ENCODE assay signal across 8 cellular contexts in the genomic region with DNA sequence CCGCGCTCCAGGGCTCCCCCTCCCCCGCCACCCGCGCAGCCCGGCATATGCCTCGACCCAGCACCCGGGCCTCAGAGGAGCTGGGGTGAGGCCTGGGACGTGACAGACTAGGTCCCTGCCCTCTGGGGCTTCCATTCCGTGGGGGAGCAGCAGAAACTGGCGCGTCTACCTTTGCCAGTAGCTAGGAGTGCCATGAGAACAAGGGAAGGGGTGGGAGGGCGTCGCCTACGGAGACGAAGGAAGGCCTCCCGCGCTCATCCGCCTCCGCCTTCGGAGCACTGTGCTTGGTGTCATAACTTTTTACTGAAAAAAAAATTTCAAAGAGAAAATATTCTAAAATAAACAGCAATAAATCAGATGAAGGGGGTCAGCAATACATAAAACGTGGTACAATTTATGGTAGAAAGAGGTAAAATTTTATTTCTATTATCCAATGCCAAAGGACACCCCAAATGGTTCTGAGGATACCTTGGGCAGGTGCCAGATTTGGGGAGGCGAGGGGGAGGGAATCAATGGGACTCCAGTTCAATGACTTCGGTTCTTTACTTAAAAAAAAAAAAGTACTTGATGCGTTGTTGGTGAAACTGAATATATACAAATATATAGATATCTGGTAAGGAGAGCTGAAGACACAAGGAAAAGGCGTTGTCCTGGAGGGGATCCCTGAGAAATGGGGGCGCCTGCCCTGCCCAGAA. TPM values are rescaled to one million over a fixed set of nuclear protein-coding genes. Genes with fewer than 3 reads are reported as not detected.
DNase-seq lines count a peak whose midpoint lies in the region; ATAC-seq, FAIRE-seq and TF ChIP-seq lines count a peak whose summit lies in the region.

No MANE protein-coding gene starts in this region.

- peak; percentile 57 for DNase-seq in activated CD4-positive, alpha-beta T cell treated with anti-CD3 and anti-CD28 coated beads for 36 hours
- no peak for DNase-seq in activated CD4-positive, alpha-beta T cell treated with anti-CD3 and anti-CD28 coated beads for 1 hour
- DNase-seq in activated T-helper 2 cell treated with anti-CD3 and anti-CD28 coated beads, Interferon-gamma antibody, Interleukin-2, Interleukin-4, amounts not matched to agents 10 μg/mL and 5 μg/mL and 100 μg/mL, durations not matched to agents 14 hours and 24 hours and 36 hours (ENCODE audit: low spot score), result peak; percentile 24
- DNase-seq in small intestine (peak; percentile 61), HEK293T (ENCODE audit: extremely low spot score) (no peak), ecto neural progenitor cell (ENCODE audit: low spot score) (no peak)

- peaks cover 0 to 7% of the 10 kb centered on the region in 2 donors for H3K4me1 ChIP-seq in small intestine (ENCODE audit: control insufficient read depth in 2 of 2, insufficient read depth in 1 of 2, low read depth in 1 of 2, low read length in 1 of 2)

- H3K4me3 Mint-ChIP-seq in activated CD4-positive, alpha-beta T cell treated with anti-CD3 and anti-CD28 coated beads for 36 hours, result peak overlapping the region; percentile 83
- H3K4me3 Mint-ChIP-seq in activated T-helper 2 cell treated with anti-CD3 and anti-CD28 coated beads, Interferon-gamma antibody, Interleukin-2, Interleukin-4, amounts not matched to agents 10 μg/mL and 5 μg/mL and 100 μg/mL, durations not matched to agents 14 hours and 24 hours and 36 hours (ENCODE audit: low read depth), result peak overlapping the region; percentile 87

- H3K36me3 Mint-ChIP-seq in activated CD4-positive, alpha-beta T cell treated with anti-CD3 and anti-CD28 coated beads for 36 hours (ENCODE audit: low read depth), result no peaks in the 10 kb centered on the region
- H3K36me3 Mint-ChIP-seq in activated T-helper 2 cell treated with anti-CD3 and anti-CD28 coated beads, Interferon-gamma antibody, Interleukin-2, Interleukin-4, amounts not matched to agents 10 μg/mL and 5 μg/mL and 100 μg/mL, durations not matched to agents 14 hours and 24 hours and 36 hours (ENCODE audit: low read depth), result peaks cover 3% of the 10 kb centered on the region

- H3K36me3 ChIP-seq in small intestine (ENCODE audit: control insufficient read depth in 2 of 2, insufficient read depth in 2 of 2, low read length in 2 of 2), result no peaks in the 10 kb centered on the region

- POLR2A ChIA-PET in activated CD4-positive, alpha-beta T cell treated with anti-CD3 and anti-CD28 coated beads for 36 hours (lab: Charles Lee), result interaction anchor here (0.6 to 1.2 kb wide), 4 partner anchors 10 to 356 kb away, joined by 3 to 6 read pairs (median 6); no protein-coding TSS in a partner anchor
- POLR2A ChIA-PET in HEK293T (lab: Yijun Ruan, JAX), result interaction anchor here (1.1 to 1.5 kb wide), 2 partner anchors 35 to 283 kb away, joined by 3 read pairs; a partner anchor contains a TSS

- H3K27ac ChIP-seq in small intestine (ENCODE audit: low read depth in 1 of 2, low read length in 1 of 2), result peak overlapping the region; percentile 96 to 98

- CTCF ChIA-PET in activated CD4-positive, alpha-beta T cell treated with anti-CD3 and anti-CD28 coated beads for 36 hours (lab: Charles Lee), result interaction anchor here (0.6 to 4.9 kb wide), 5 partner anchors 10 to 183 kb away, joined by 3 to 50 read pairs (median 5); no protein-coding TSS in a partner anchor
- CTCF ChIA-PET in HEK293T (lab: Yijun Ruan, JAX), result interaction anchor here (1.1 to 2.8 kb wide), 3 partner anchors 9 to 283 kb away, joined by 3 to 13 read pairs (median 5); no protein-coding TSS in a partner anchor

- H3K9me3 ChIP-seq in small intestine (ENCODE audit: control insufficient read depth, low read depth), result no peaks in the 10 kb centered on the region

- FAIRE-seq in small intestine (lab: Jason Lieb, UNC), result no peak

- ATAC-seq in activated CD4-positive, alpha-beta T cell treated with anti-CD3 and anti-CD28 coated beads for 36 hours, result no peak
- ATAC-seq in GM21515 (IDR thresholded peaks at IDR 0.05; ENCODE audit: unreplicated experiment), result no peak

- H3K4me1 Mint-ChIP-seq in activated CD4-positive, alpha-beta T cell treated with anti-CD3 and anti-CD28 coated beads for 36 hours, result peaks cover 21% of the 10 kb centered on the region
- H3K4me1 Mint-ChIP-seq in activated T-helper 2 cell treated with anti-CD3 and anti-CD28 coated beads, Interferon-gamma antibody, Interleukin-2, Interleukin-4, amounts not matched to agents 10 μg/mL and 5 μg/mL and 100 μg/mL, durations not matched to agents 14 hours and 24 hours and 36 hours (ENCODE audit: low read depth), result peaks cover 20% of the 10 kb centered on the region

- peak overlapping the region; percentile 58 for H3K27ac Mint-ChIP-seq in activated CD4-positive, alpha-beta T cell treated with anti-CD3 and anti-CD28 coated beads for 36 hours
- peak overlapping the region; percentile 60 for H3K27ac Mint-ChIP-seq in activated T-helper 2 cell treated with anti-CD3 and anti-CD28 coated beads, Interferon-gamma antibody, Interleukin-2, Interleukin-4, amounts not matched to agents 10 μg/mL and 5 μg/mL and 100 μg/mL, durations not matched to agents 14 hours and 24 hours and 36 hours

- peak overlapping the region; percentile 63 for H3K4me3 ChIP-seq in iPS-11a (ENCODE audit: low read depth, low read length)
- H3K4me3 ChIP-seq in small intestine (ENCODE audit: low read depth in 1 of 2, low read length in 2 of 2), result peak overlapping the region in 1 of 2 donors; percentile 68

- H3K27me3 ChIP-seq in small intestine (ENCODE audit: control insufficient read depth in 2 of 2, insufficient read depth in 2 of 2, low read length in 2 of 2), result no peaks in the 10 kb centered on the region

- intact Hi-C loops in activated CD4-positive, alpha-beta T cell treated with anti-CD3 and anti-CD28 coated beads for 36 hours (cut with DNase I, micrococcal nuclease), result loop anchor here (1.0 to 5.0 kb wide), 4 partner anchors 10 to 355 kb away; a partner anchor contains a TSS
- intact Hi-C loops in activated T-helper 2 cell treated with anti-CD3 and anti-CD28 coated beads, Interferon-gamma antibody, Interleukin-2, Interleukin-4, amounts not matched to agents 10 μg/mL and 5 μg/mL and 100 μg/mL, durations not matched to agents 14 hours and 24 hours and 36 hours (cut with micrococcal nuclease), result loop anchor here (5.0 to 10.0 kb wide), 3 partner anchors 36 to 693 kb away; a partner anchor contains a TSS

- no peaks in the 10 kb centered on the region for H3K27me3 Mint-ChIP-seq in activated CD4-positive, alpha-beta T cell treated with anti-CD3 and anti-CD28 coated beads for 36 hours
- H3K27me3 Mint-ChIP-seq in activated T-helper 2 cell treated with anti-CD3 and anti-CD28 coated beads, Interferon-gamma antibody, Interleukin-2, Interleukin-4, amounts not matched to agents 10 μg/mL and 5 μg/mL and 100 μg/mL, durations not matched to agents 14 hours and 24 hours and 36 hours (ENCODE audit: low read depth), result peaks cover 18% of the 10 kb centered on the region

- no peaks in the 10 kb centered on the region for H3K9me3 Mint-ChIP-seq in activated CD4-positive, alpha-beta T cell treated with anti-CD3 and anti-CD28 coated beads for 36 hours (ENCODE audit: low read depth)
- H3K9me3 Mint-ChIP-seq in activated T-helper 2 cell treated with anti-CD3 and anti-CD28 coated beads, Interferon-gamma antibody, Interleukin-2, Interleukin-4, amounts not matched to agents 10 μg/mL and 5 μg/mL and 100 μg/mL, durations not matched to agents 14 hours and 24 hours and 36 hours, result no peaks in the 10 kb centered on the region

- WGBS in small intestine, 3 donors, result 5 to 12% (median 10%) methylated on average over 26 to 27 of the region's 27 CpGs

TF ChIP-seq in HEK293T, 16 proteins besides CTCF, POLR2A, EP300 and RAD21:
- TF ChIP-seq CTBP1 (IDR thresholded peaks at IDR 0.05; ENCODE audit: borderline replicate concordance), result no peak
- TF ChIP-seq FOXK2 (IDR thresholded peaks at IDR 0.05), result no peak
- no peak for TF ChIP-seq HDGF (IDR thresholded peaks at IDR 0.05; ENCODE audit: borderline replicate concordance)
- TF ChIP-seq FOXA1 (IDR thresholded peaks at IDR 0.05), result no peak
- no peak for TF ChIP-seq ELF4 (IDR thresholded peaks at IDR 0.05)
- TF ChIP-seq FOXM1 (IDR thresholded peaks at IDR 0.05; ENCODE audit: borderline replicate concordance), result no peak
- no peak for TF ChIP-seq BHLHE40 (IDR thresholded peaks at IDR 0.05; ENCODE audit: borderline replicate concordance)
- TF ChIP-seq ZNF384 (IDR thresholded peaks at IDR 0.05), result no peak
- TF ChIP-seq TARDBP (IDR thresholded peaks at IDR 0.05), result no peak
- no peak for TF ChIP-seq NFRKB (IDR thresholded peaks at IDR 0.05)
- no peak for TF ChIP-seq SP1 (IDR thresholded peaks at IDR 0.05)
- no peak for TF ChIP-seq L3MBTL2 (conservative IDR thresholded peaks at IDR 0.05)
- TF ChIP-seq LEF1 (IDR thresholded peaks at IDR 0.05; ENCODE audit: borderline replicate concordance), result no peak
- TF ChIP-seq SUZ12 (IDR thresholded peaks at IDR 0.05), result no peak
- no peak for TF ChIP-seq ARNT (IDR thresholded peaks at IDR 0.05)
- TF ChIP-seq, protein P1, sequence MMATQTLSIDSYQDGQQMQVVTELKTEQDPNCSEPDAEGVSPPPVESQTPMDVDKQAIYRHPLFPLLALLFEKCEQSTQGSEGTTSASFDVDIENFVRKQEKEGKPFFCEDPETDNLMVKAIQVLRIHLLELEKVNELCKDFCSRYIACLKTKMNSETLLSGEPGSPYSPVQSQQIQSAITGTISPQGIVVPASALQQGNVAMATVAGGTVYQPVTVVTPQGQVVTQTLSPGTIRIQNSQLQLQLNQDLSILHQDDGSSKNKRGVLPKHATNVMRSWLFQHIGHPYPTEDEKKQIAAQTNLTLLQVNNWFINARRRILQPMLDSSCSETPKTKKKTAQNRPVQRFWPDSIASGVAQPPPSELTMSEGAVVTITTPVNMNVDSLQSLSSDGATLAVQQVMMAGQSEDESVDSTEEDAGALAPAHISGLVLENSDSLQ (IDR thresholded peaks at IDR 0.05), result no peak

RNA-seq across cellular contexts. Expression of a gene that starts 35.1 kb away (rescaled TPM):
- total RNA-seq in activated CD4-positive, alpha-beta T cell treated with anti-CD3 and anti-CD28 coated beads for 36 hours, result not detected
- not detected in 2 replicates for total RNA-seq in activated T-helper 2 cell treated with anti-CD3 and anti-CD28 coated beads, Interferon-gamma antibody, Interleukin-2, Interleukin-4, amounts not matched to agents 10 μg/mL and 5 μg/mL and 100 μg/mL, durations not matched to agents 14 hours and 24 hours and 36 hours
- polyA plus RNA-seq in small intestine, result 1 to 10 TPM in 1 of 3 donors, under 1 TPM in 1, not detected in 1; 0.27 to 1.1 TPM

Comparison
In these comparisons a context has a peak if more than half of its experiments do, and no peak if none do; other contexts are left out.
1. DNase-seq: peak in activated CD4-positive, alpha-beta T cell treated with anti-CD3 and anti-CD28 coated beads for 36 hours (single experiment), activated T-helper 2 cell treated with anti-CD3 and anti-CD28 coated beads, Interferon-gamma antibody, Interleukin-2, Interleukin-4, amounts not matched to agents 10 μg/mL and 5 μg/mL and 100 μg/mL, durations not matched to agents 14 hours and 24 hours and 36 hours (single experiment) and small intestine (single experiment); none in activated CD4-positive, alpha-beta T cell treated with anti-CD3 and anti-CD28 coated beads for 1 hour (single experiment), HEK293T (single experiment) and ecto neural progenitor cell (single experiment).